In genomic region chr11:82930229-82930628, GRCh38 we compare ENCODE assay signal across 23 cellular contexts. TPM values are rescaled to one million over a fixed set of nuclear protein-coding genes. Genes with fewer than 3 reads are reported as not detected.
A peak's percentile ranks its signal among the peaks of the same experiment; 100 is the strongest.
DNase-seq lines count a peak whose midpoint lies in the region; ATAC-seq, FAIRE-seq and TF ChIP-seq lines count a peak whose summit lies in the region.
"Had no signal": no experiment of that assay in that cellular context is flagged by ENCODE, and none has a peak within 500 bp of the region (broad histone marks: within the 10 kb centered on the region; RNA-seq: fewer than 3 reads in every experiment).

No MANE protein-coding gene starts in this region.

- no peak overlapping the region for H3K4me3 Mint-ChIP-seq in naive thymus-derived CD4-positive, alpha-beta T cell
- H3K4me3 Mint-ChIP-seq: T-helper 2 cell treated with Interferon-gamma antibody and Interleukin-4, amounts not matched to agents 5 μg/mL and 100 μg/mL, for 36 hours had no signal

- peak overlapping the region in 3 of 9 donors; percentile 32 to 37 (median 36) for H3K27ac Mint-ChIP-seq in naive thymus-derived CD4-positive, alpha-beta T cell
- H3K27ac Mint-ChIP-seq: CD8-positive, alpha-beta memory T cell; T-helper 2 cell treated with Interferon-gamma antibody and Interleukin-4, amounts not matched to agents 5 μg/mL and 100 μg/mL, for 36 hours had no signal

- DNase-seq in GM12891 (ENCODE audit: insufficient read length, low spot score) (no peak), GM20000 (ENCODE audit: low spot score) (peak; percentile 19), OCI-M1 (lab: John Stamatoyannopoulos, UW) (peak; percentile 72), RPMI8226 (no peak)
- DNase-seq in naive thymus-derived CD4-positive, alpha-beta T cell, result no peak
- DNase-seq: activated CD4-positive, alpha-beta T cell treated with anti-CD3 and anti-CD28 coated beads for 1 hour; activated effector memory CD4-positive, alpha-beta T cell treated with Interleukin-2 at 50 U/mL for 16 hours; amniotic stem cell; CD8-positive, alpha-beta memory T cell; DND-41; esophagus squamous epithelium; naive thymus-derived CD8-positive, alpha-beta T cell; NCI-H1930; posterior cingulate gyrus; SJCRH30; stimulated activated CD4-positive, alpha-beta T cell treated with anti-CD3 and anti-CD28 coated beads, Interleukin-2, amount 100 ng/mL, for 48 hours; stimulated activated CD8-positive, alpha-beta memory T cell treated with anti-CD3 and anti-CD28 coated beads, Interleukin-4, amount 100 ng/mL, for 48 hours had no signal

- no peaks in the 10 kb centered on the region for H3K27me3 Mint-ChIP-seq in naive thymus-derived CD4-positive, alpha-beta T cell
- H3K27me3 Mint-ChIP-seq: CD8-positive, alpha-beta memory T cell; naive thymus-derived CD8-positive, alpha-beta T cell had no signal

- TF ChIP-seq CTCF in GM20000 (IDR thresholded peaks at IDR 0.05; ENCODE audit: extremely low read depth, missing control alignments), result no peak

- peaks cover 0 to 32% of the 10 kb centered on the region in 2 donors for H3K4me1 ChIP-seq in naive thymus-derived CD4-positive, alpha-beta T cell (ENCODE audit: control insufficient read depth in 2 of 2, insufficient read depth in 2 of 2, low read length in 2 of 2)
- H3K4me1 ChIP-seq: esophagus squamous epithelium, SJCRH30 had no signal

- intact Hi-C loops in naive thymus-derived CD4-positive, alpha-beta T cell (cut with micrococcal nuclease), result no loop called here

- peaks cover 12 to 53% (median 48%) of the 10 kb centered on the region in 7 donors for H3K4me1 Mint-ChIP-seq in naive thymus-derived CD4-positive, alpha-beta T cell

- peaks cover 0 to 12% (median 0%) of the 10 kb centered on the region in 5 donors for H3K36me3 Mint-ChIP-seq in naive thymus-derived CD4-positive, alpha-beta T cell
- H3K36me3 Mint-ChIP-seq: CD8-positive, alpha-beta memory T cell; naive thymus-derived CD8-positive, alpha-beta T cell had no signal

- FAIRE-seq in GM12891 (lab: Jason Lieb, UNC), result peak; percentile 77
- FAIRE-seq: H1, HTR-8/SVneo had no signal

- H3K36me3 ChIP-seq in naive thymus-derived CD4-positive, alpha-beta T cell (ENCODE audit: control insufficient read depth in 2 of 3, insufficient read depth in 3 of 3, low read length in 3 of 3), result no peaks in the 10 kb centered on the region
- H3K36me3 ChIP-seq: esophagus squamous epithelium had no signal

- ATAC-seq in HG03159 (IDR thresholded peaks at IDR 0.05; ENCODE audit: unreplicated experiment) (peak; percentile 50), GM18505 (IDR thresholded peaks at IDR 0.05; ENCODE audit: unreplicated experiment) (no peak), HG03521 (IDR thresholded peaks at IDR 0.05; ENCODE audit: unreplicated experiment) (no peak)
- ATAC-seq in naive thymus-derived CD4-positive, alpha-beta T cell, result no peak
- ATAC-seq: naive thymus-derived CD8-positive, alpha-beta T cell had no signal

- no peak overlapping the region for H3K27ac ChIP-seq in naive thymus-derived CD4-positive, alpha-beta T cell (ENCODE audit: low read depth, low read length)
- H3K27ac ChIP-seq: esophagus squamous epithelium, SJCRH30 had no signal

- H3K4me3 ChIP-seq in naive thymus-derived CD4-positive, alpha-beta T cell (ENCODE audit: low read length), result no peak overlapping the region
- H3K4me3 ChIP-seq: esophagus squamous epithelium, SJCRH30 had no signal

- no peaks in the 10 kb centered on the region for H3K27me3 ChIP-seq in naive thymus-derived CD4-positive, alpha-beta T cell (ENCODE audit: control insufficient read depth in 2 of 2, insufficient read depth in 2 of 2, low read length in 2 of 2)
- H3K27me3 ChIP-seq: esophagus squamous epithelium, SJCRH30 had no signal

- CTCF ChIA-PET in naive thymus-derived CD4-positive, alpha-beta T cell (lab: Charles Lee), result interaction anchor here (0.6 to 2.4 kb wide), 9 partner anchors 9 to 320 kb away, joined by 3 to 12 read pairs (median 4); no protein-coding TSS in a partner anchor

- POLR2A ChIA-PET in naive thymus-derived CD4-positive, alpha-beta T cell (lab: Charles Lee), result interaction anchor here (0.9 to 2.4 kb wide), 12 partner anchors 12 to 226 kb away, joined by 3 to 12 read pairs (median 4); partner anchors contain the start of genes DDIAS and PRCP

- no peaks in the 10 kb centered on the region for H3K9me3 ChIP-seq in naive thymus-derived CD4-positive, alpha-beta T cell (ENCODE audit: control insufficient read depth in 2 of 3, low read length in 3 of 3)
- H3K9me3 ChIP-seq: esophagus squamous epithelium, SJCRH30 had no signal

- no peaks in the 10 kb centered on the region for H3K9me3 Mint-ChIP-seq in naive thymus-derived CD4-positive, alpha-beta T cell
- H3K9me3 Mint-ChIP-seq: CD8-positive, alpha-beta memory T cell; naive thymus-derived CD8-positive, alpha-beta T cell; T-helper 2 cell treated with Interferon-gamma antibody and Interleukin-4, amounts not matched to agents 5 μg/mL and 100 μg/mL, for 36 hours had no signal

- no peak for TF ChIP-seq POLR2A in GM12891 (IDR thresholded peaks at IDR 0.05; ENCODE audit: low read depth, low read length)
- no peak for TF ChIP-seq POLR2A in GM18505 (IDR thresholded peaks at IDR 0.05; ENCODE audit: borderline replicate concordance, extremely low read depth, insufficient read depth, insufficient read length)

TF ChIP-seq in GM12891, 5 proteins besides CTCF, POLR2A, EP300 and RAD21:
- TF ChIP-seq POU2F2 (IDR thresholded peaks at IDR 0.05; ENCODE audit: low read depth, low read length), result no peak
- no peak for TF ChIP-seq POLR2AphosphoS5 (IDR thresholded peaks at IDR 0.05; ENCODE audit: low read depth, low read length)
- TF ChIP-seq SPI1 (IDR thresholded peaks at IDR 0.05; ENCODE audit: low read depth, low read length), result no peak
- no peak for TF ChIP-seq PAX5 (IDR thresholded peaks at IDR 0.05; ENCODE audit: insufficient read depth, low read length, severe bottlenecking)
- no peak for TF ChIP-seq TAF1 (IDR thresholded peaks at IDR 0.05; ENCODE audit: low read depth, low read length)

RNA-seq across cellular contexts. Expression of gene DDIAS, which starts 28.7 kb away (rescaled TPM):
- 2.9 TPM for polyA plus RNA-seq in GM12891 (2012; ENCODE audit: low read depth, missing spikeins)
- 10 to 100 TPM in 1 of 5 experiments, 1 to 10 TPM in 2, under 1 TPM in 2; 0.57 to 12.7 (median 1.1) TPM for total RNA-seq in naive thymus-derived CD4-positive, alpha-beta T cell
- polyA plus RNA-seq in naive thymus-derived CD4-positive, alpha-beta T cell, result 1 to 10 TPM in 1 of 2 donors, under 1 TPM in 1; 0.25 to 1.3 TPM

RNA-seq across cellular contexts. Expression of gene PRCP, which starts 30.0 kb away (rescaled TPM):
- polyA plus RNA-seq in GM12891 (2012; ENCODE audit: low read depth, missing spikeins), result 17.2 TPM
- 10 to 100 TPM; 19.9 to 42.3 (median 31.8) TPM for total RNA-seq in naive thymus-derived CD4-positive, alpha-beta T cell
- polyA plus RNA-seq in naive thymus-derived CD4-positive, alpha-beta T cell, result 10 to 100 TPM; 28.3 to 34.4 TPM

Comparison
In these comparisons a context has a peak if more than half of its experiments do, and no peak if none do; other contexts are left out.
1. DNase-seq: peak in GM20000 (single experiment) and OCI-M1 (single experiment); none in GM12891 (single experiment), RPMI8226 (single experiment) and naive thymus-derived CD4-positive, alpha-beta T cell (0 of 9).